ENCODE assay signal across 34 cellular contexts in the genomic region with DNA sequence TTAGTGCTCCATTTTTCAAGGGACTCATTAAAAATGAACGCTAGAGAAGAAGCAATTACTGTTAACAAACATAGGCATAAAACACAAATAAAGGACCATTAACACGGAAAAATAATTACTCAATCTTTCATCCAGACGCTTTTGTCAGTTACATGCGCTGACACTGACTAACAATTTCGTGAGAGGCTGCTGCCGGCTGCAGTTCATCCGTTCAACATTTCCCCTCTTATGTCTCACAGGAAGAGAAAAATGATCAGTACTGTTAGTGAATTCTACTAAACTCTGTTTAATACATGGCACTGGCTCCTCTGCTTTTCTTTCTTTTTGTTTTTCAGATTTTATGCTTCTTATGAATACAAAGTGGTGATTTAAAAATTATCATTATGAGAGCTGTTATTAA.
"Had no signal": no experiment of that assay in that cellular context is flagged by ENCODE, and none has a peak within 500 bp of the region (broad histone marks: within the 10 kb centered on the region; RNA-seq: fewer than 3 reads in every experiment).

No MANE protein-coding gene starts in this region.

- H3K4me1 Mint-ChIP-seq: activated naive CD8-positive, alpha-beta T cell treated with anti-CD3 and anti-CD28 coated beads for 36 hours; stimulated activated naive B cell treated with anti-CD40 and anti-IgM and Interleukin-4, amounts not matched to agents 10 μg/mL and 1 μg/mL and 100 μg/mL, for 72 hours; T-helper 17 cell had no signal

- H3K4me1 ChIP-seq: adrenal gland, gastrocnemius medialis, stomach, thyroid gland, upper lobe of left lung, vagina had no signal

- H3K36me3 Mint-ChIP-seq: activated naive CD8-positive, alpha-beta T cell treated with anti-CD3 and anti-CD28 coated beads for 36 hours had no signal

- DNase-seq: activated CD4-positive, alpha-beta T cell treated with anti-CD3 and anti-CD28 coated beads for 48 hours; activated CD4-positive, alpha-beta T cell treated with anti-CD3 and anti-CD28 coated beads, Interleukin-2, amount 50 U/mL, for 48 hours; activated CD8-positive, alpha-beta memory T cell treated with anti-CD3 and anti-CD28 coated beads for 24 hours; activated effector memory CD4-positive, alpha-beta T cell treated with anti-CD3 and anti-CD28 coated beads, Interleukin-2, amount 50 U/mL, for 16 hours; activated naive CD4-positive, alpha-beta T cell treated with anti-CD3 and anti-CD28 coated beads for 36 hours; activated naive CD8-positive, alpha-beta T cell treated with anti-CD3 and anti-CD28 coated beads for 36 hours; activated T-cell treated with anti-CD3 and anti-CD28 coated beads, Interleukin-2, amount 50 U/mL, for 1 hour; adrenal gland; aorta; brain microvascular endothelial cell; effector CD8-positive, alpha-beta T cell; gastrocnemius medialis; glutamatergic neuron; left cardiac atrium; left ventricle myocardium superior; mammary epithelial cell; ovary; sigmoid colon; small intestine; stimulated activated naive B cell treated with anti-CD40 and anti-IgM and Interleukin-4, amounts not matched to agents 10 μg/mL and 1 μg/mL and 100 μg/mL, for 72 hours; stomach; T-helper 17 cell; T1000; thyroid gland; upper lobe of left lung; WERI-Rb-1 had no signal

- H3K9me3 ChIP-seq: adrenal gland, gastrocnemius medialis, ovary, thyroid gland, vagina had no signal

- ATAC-seq: activated CD4-positive, CD25-positive, alpha-beta regulatory T cell treated with anti-CD3 and anti-CD28 coated beads, Interleukin-2, amount 50 U/mL, for 24 hours; gastrocnemius medialis; left cardiac atrium; left ventricle myocardium superior; stimulated activated naive B cell treated with anti-CD40 and anti-IgM and Interleukin-4, amounts not matched to agents 10 μg/mL and 1 μg/mL and 100 μg/mL, for 72 hours; T-helper 17 cell had no signal

- H3K36me3 ChIP-seq: adrenal gland, brain microvascular endothelial cell, gastrocnemius medialis, ovary, sigmoid colon, stomach, thyroid gland, upper lobe of left lung, vagina, WERI-Rb-1 had no signal

- H3K27me3 Mint-ChIP-seq: activated naive CD8-positive, alpha-beta T cell treated with anti-CD3 and anti-CD28 coated beads for 36 hours; dendritic cell treated with granulocyte-macrophage colony-stimulating factor and Interleukin-4, amounts not matched to agents 40 ng/mL and 50 ng/mL, for 4 days; progenitor cell of endocrine pancreas; stimulated activated naive B cell treated with anti-CD40 and anti-IgM and Interleukin-4, amounts not matched to agents 10 μg/mL and 1 μg/mL and 100 μg/mL, for 72 hours; T-helper 17 cell had no signal

- H3K27ac ChIP-seq: adrenal gland, brain microvascular endothelial cell, gastrocnemius medialis, ovary, sigmoid colon, stomach, thyroid gland, upper lobe of left lung, vagina, WERI-Rb-1 had no signal

- H3K27ac Mint-ChIP-seq: activated naive CD4-positive, alpha-beta T cell treated with anti-CD3 and anti-CD28 coated beads for 36 hours; activated naive CD8-positive, alpha-beta T cell treated with anti-CD3 and anti-CD28 coated beads for 36 hours; activated T-helper 1 cell treated with anti-CD3 and anti-CD28 coated beads, Interleukin-12 subunit alpha, Interleukin-12 subunit beta, Interleukin-2, Interleukin-4 antibody, amounts not matched to agents 30 ng/mL and 10 ng/mL and 1 ng/mL, durations not matched to agents 14 hours and 24 hours and 36 hours; dendritic cell treated with granulocyte-macrophage colony-stimulating factor and Interleukin-4, amounts not matched to agents 40 ng/mL and 50 ng/mL, for 4 days; nephron; progenitor cell of endocrine pancreas; stimulated activated naive B cell treated with anti-CD40 and anti-IgM and Interleukin-4, amounts not matched to agents 10 μg/mL and 1 μg/mL and 100 μg/mL, for 72 hours; T-helper 17 cell had no signal

- H3K4me3 ChIP-seq: adrenal gland, gastrocnemius medialis, ovary, sigmoid colon, stomach, thyroid gland, upper lobe of left lung, vagina had no signal

- H3K4me3 Mint-ChIP-seq: activated naive CD4-positive, alpha-beta T cell treated with anti-CD3 and anti-CD28 coated beads for 36 hours; activated naive CD8-positive, alpha-beta T cell treated with anti-CD3 and anti-CD28 coated beads for 36 hours; activated T-helper 1 cell treated with anti-CD3 and anti-CD28 coated beads, Interleukin-12 subunit alpha, Interleukin-12 subunit beta, Interleukin-2, Interleukin-4 antibody, amounts not matched to agents 30 ng/mL and 10 ng/mL and 1 ng/mL, durations not matched to agents 14 hours and 24 hours and 36 hours; dendritic cell treated with granulocyte-macrophage colony-stimulating factor and Interleukin-4, amounts not matched to agents 40 ng/mL and 50 ng/mL, for 4 days; nephron; stimulated activated naive B cell treated with anti-CD40 and anti-IgM and Interleukin-4, amounts not matched to agents 10 μg/mL and 1 μg/mL and 100 μg/mL, for 72 hours; T-helper 17 cell had no signal

- FAIRE-seq: endometrium, islet of Langerhans, small intestine had no signal

- H3K27me3 ChIP-seq: adrenal gland, brain microvascular endothelial cell, gastrocnemius medialis, ovary, sigmoid colon, stomach, thyroid gland, upper lobe of left lung, vagina had no signal
